ENCODE assay signal across 9 cellular contexts in the genomic region with DNA sequence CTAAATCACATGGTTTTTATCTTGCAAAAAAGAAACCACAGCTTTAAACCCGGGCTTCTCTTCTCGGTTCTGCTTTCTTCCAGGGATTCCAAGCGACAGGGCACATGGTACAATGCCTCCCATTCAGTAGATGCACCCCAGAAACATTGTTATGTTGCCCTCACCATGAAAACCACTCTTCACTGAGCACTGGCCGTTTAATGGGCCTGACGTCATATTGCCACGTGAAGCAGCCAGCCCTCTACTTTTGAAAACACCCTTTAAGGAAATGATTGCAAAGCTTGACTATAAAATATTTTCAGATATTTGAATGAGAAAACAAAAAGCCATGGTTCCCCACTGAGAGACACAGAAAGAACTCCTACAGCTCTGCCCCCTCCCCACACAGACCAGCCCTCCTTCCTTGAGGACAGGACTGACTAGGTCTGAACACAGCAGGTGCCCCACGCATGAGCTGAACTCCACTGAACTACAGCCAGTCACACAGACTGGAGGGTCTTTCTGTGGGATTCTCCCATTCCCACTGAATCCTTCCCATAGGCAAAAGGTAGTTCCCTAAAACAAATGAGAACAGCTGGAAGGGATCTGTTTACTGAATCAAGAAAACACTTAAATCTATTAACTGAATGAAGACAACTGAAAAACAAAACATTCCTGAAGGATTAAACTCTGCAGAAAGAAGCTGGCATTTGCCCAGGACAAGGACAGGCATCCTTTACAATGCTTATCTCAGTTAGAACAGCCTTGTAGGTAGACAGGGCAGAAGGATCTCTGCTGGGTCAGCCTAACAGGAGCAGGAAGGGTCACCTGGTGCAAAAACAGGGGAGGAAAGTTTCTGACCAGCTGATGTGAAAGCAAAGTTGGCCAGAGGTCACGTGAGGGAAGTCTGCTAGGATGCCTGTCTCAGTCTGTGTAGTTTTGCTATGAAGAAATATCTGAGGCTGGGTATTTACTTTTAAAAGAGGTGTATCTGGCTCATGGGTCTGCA.
DNase-seq lines count a peak whose midpoint lies in the region; ATAC-seq and TF ChIP-seq lines count a peak whose summit lies in the region.
"Had no signal": no experiment of that assay in that cellular context is flagged by ENCODE, and none has a peak within 500 bp of the region (broad histone marks: within the 10 kb centered on the region; RNA-seq: fewer than 3 reads in every experiment).

No MANE protein-coding gene starts in this region.

- TF ChIP-seq CTCF in omental fat pad (IDR thresholded peaks at IDR 0.05), result no peak

- POLR2A ChIA-PET in naive thymus-derived CD8-positive, alpha-beta T cell (lab: Charles Lee), result no interaction called here

- DNase-seq in DMS79 (lab: John Stamatoyannopoulos, UW) (peak; percentile 48), NCI-H526 treated with DMSO at 0.1 percent for 48 hours (lab: John Stamatoyannopoulos, UW) (peak; percentile 57), dermis blood vessel endothelial cell (peak; percentile 38), omental fat pad (ENCODE audit: low spot score) (no peak), SW 1271 (lab: John Stamatoyannopoulos, UW) (no peak)
- no peak for DNase-seq in naive thymus-derived CD8-positive, alpha-beta T cell
- DNase-seq: NCI-H1930 had no signal

- ATAC-seq in omental fat pad (ENCODE audit: low FRiP score) (peak; percentile 21), HG03139 (IDR thresholded peaks at IDR 0.05; ENCODE audit: unreplicated experiment) (no peak), GM19023 (IDR thresholded peaks at IDR 0.05; ENCODE audit: unreplicated experiment) (no peak)
- no peak for ATAC-seq in naive thymus-derived CD8-positive, alpha-beta T cell

- H3K9me3 Mint-ChIP-seq in naive thymus-derived CD8-positive, alpha-beta T cell, result no peaks in the 10 kb centered on the region

- H3K36me3 Mint-ChIP-seq in naive thymus-derived CD8-positive, alpha-beta T cell, result no peaks in the 10 kb centered on the region

- H3K27me3 Mint-ChIP-seq in naive thymus-derived CD8-positive, alpha-beta T cell, result no peaks in the 10 kb centered on the region

- H3K4me1 Mint-ChIP-seq in naive thymus-derived CD8-positive, alpha-beta T cell, result peaks cover 0 to 15% (median 0%) of the 10 kb centered on the region in 4 donors

- peak overlapping the region in 1 of 10 donors; percentile 71 for H3K4me3 Mint-ChIP-seq in naive thymus-derived CD8-positive, alpha-beta T cell

- peak overlapping the region in 2 of 10 donors; percentile 31 to 67 for H3K27ac Mint-ChIP-seq in naive thymus-derived CD8-positive, alpha-beta T cell

Comparison
In these comparisons a context has a peak if more than half of its experiments do, and no peak if none do; other contexts are left out.
1. DNase-seq: peak in DMS79 (single experiment), NCI-H526 treated with DMSO at 0.1 percent for 48 hours (single experiment) and dermis blood vessel endothelial cell (single experiment); none in omental fat pad (single experiment), SW 1271 (0 of 2) and naive thymus-derived CD8-positive, alpha-beta T cell (0 of 10).